In the genomic region with DNA sequence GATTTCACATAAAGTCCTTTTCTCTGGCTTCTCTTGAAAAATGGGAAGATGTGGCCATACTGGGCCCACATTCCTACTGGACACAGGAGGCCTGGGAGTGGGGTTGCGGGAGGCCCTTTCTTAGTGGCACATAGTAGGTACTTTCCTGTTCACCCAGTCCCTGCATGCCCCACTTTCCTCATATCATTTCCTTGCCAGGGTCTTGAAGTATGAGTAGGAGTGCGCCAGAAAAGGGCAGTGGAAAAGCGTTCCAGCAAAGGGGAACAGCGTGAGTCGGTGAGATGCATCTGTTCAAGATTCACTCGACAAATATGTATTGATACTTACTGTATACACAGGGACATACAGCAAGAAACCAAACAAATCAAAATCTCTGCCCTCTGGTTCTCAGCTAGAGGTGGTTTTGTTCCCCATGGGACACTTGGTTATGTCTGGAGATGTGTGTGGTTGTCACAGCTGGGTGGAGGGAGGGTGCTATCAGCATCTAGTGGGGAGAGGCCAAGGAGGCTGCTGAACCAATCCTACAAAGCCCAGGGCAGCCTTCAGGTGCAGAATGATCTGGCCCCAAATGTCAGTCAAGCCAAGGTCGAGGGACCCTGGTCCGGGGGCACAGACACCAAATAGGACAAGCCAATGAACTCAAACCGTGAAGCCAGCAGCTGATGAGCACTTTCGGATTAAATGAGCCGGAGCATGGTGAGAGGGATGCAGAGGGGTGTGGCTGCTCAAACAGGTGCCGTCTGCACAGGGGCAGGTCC, we compare ENCODE assay signal across 24 cellular contexts.
A peak's percentile ranks its signal among the peaks of the same experiment; 100 is the strongest.
DNase-seq lines count a peak whose midpoint lies in the region; ATAC-seq and TF ChIP-seq lines count a peak whose summit lies in the region.
"Had no signal": no experiment of that assay in that cellular context is flagged by ENCODE, and none has a peak within 500 bp of the region (broad histone marks: within the 10 kb centered on the region; RNA-seq: fewer than 3 reads in every experiment).

No MANE protein-coding gene starts in this region.

- peaks cover 50 to 70% of the 10 kb centered on the region in 2 donors for H3K27me3 Mint-ChIP-seq in stimulated activated naive B cell treated with anti-CD40 and anti-IgM and Interleukin-4, amounts not matched to agents 10 μg/mL and 1 μg/mL and 100 μg/mL, for 72 hours

- intact Hi-C loops in cardiac septum (cut with DNase I): no loop called here
- intact Hi-C loops in right cardiac atrium (cut with DNase I): no loop called here

- H3K4me3 Mint-ChIP-seq in stimulated activated naive B cell treated with anti-CD40 and anti-IgM and Interleukin-4, amounts not matched to agents 10 μg/mL and 1 μg/mL and 100 μg/mL, for 72 hours: no peak overlapping the region
- H3K4me3 Mint-ChIP-seq: activated T-helper 1 cell treated with anti-CD3 and anti-CD28 coated beads, Interleukin-12 subunit alpha, Interleukin-12 subunit beta, Interleukin-2, Interleukin-4 antibody, amounts not matched to agents 30 ng/mL and 10 ng/mL and 1 ng/mL, durations not matched to agents 14 hours and 24 hours and 36 hours; naive thymus-derived CD4-positive, alpha-beta T cell; T-helper 17 cell had no signal

- H3K27ac ChIP-seq in right cardiac atrium (ENCODE audit: low read length) (no peak overlapping the region), coronary artery (no peak overlapping the region)
- H3K27ac ChIP-seq: adrenal gland, cardiac muscle cell, foreskin keratinocyte, hepatocyte, PC-9, stomach, VCaP had no signal

- no peaks in the 10 kb centered on the region for H3K36me3 Mint-ChIP-seq in stimulated activated naive B cell treated with anti-CD40 and anti-IgM and Interleukin-4, amounts not matched to agents 10 μg/mL and 1 μg/mL and 100 μg/mL, for 72 hours
- H3K36me3 Mint-ChIP-seq: naive thymus-derived CD4-positive, alpha-beta T cell had no signal

- WGBS in right cardiac atrium: 95% methylated on average over 12 of the region's 12 CpGs

- H3K4me3 ChIP-seq in right cardiac atrium (ENCODE audit: low read length) (no peak overlapping the region), coronary artery (no peak overlapping the region)
- H3K4me3 ChIP-seq: adrenal gland, cardiac muscle cell, hepatocyte, lung, PC-9, stomach had no signal

- DNase-seq in cardiac septum (ENCODE audit: low spot score): peak; percentile 66
- no peak for DNase-seq in right cardiac atrium
- DNase-seq in NAMALWA (ENCODE audit: low spot score): peak; percentile 37
- peak; percentile 4 for DNase-seq in NCI-H774 (lab: John Stamatoyannopoulos, UW)
- DNase-seq in stimulated activated naive B cell treated with anti-CD40 and anti-IgM and Interleukin-4, amounts not matched to agents 10 μg/mL and 1 μg/mL and 100 μg/mL, for 72 hours: no peak
- DNase-seq in AG20443 (ENCODE audit: low spot score): no peak
- DNase-seq in NCI-H524 (lab: John Stamatoyannopoulos, UW): no peak
- no peak for DNase-seq in coronary artery (ENCODE audit: low spot score)
- DNase-seq: adrenal gland; foreskin keratinocyte; naive thymus-derived CD4-positive, alpha-beta T cell; NCI-H1694; NCI-H748 treated with DMSO at 0.1 percent for 48 hours; PC-9; SIG-M5; stimulated activated CD4-positive, alpha-beta T cell treated with anti-CD3 and anti-CD28 coated beads, Interleukin-1b, Interleukin-23, amount 100 ng/mL, for 48 hours; stomach; T-helper 17 cell; trophoblast cell had no signal

- no peak overlapping the region for H3K27ac Mint-ChIP-seq in stimulated activated naive B cell treated with anti-CD40 and anti-IgM and Interleukin-4, amounts not matched to agents 10 μg/mL and 1 μg/mL and 100 μg/mL, for 72 hours
- H3K27ac Mint-ChIP-seq: T-helper 17 cell had no signal

- H3K9me3 Mint-ChIP-seq in stimulated activated naive B cell treated with anti-CD40 and anti-IgM and Interleukin-4, amounts not matched to agents 10 μg/mL and 1 μg/mL and 100 μg/mL, for 72 hours: no peaks in the 10 kb centered on the region
- H3K9me3 Mint-ChIP-seq: activated T-helper 1 cell treated with anti-CD3 and anti-CD28 coated beads, Interleukin-12 subunit alpha, Interleukin-12 subunit beta, Interleukin-2, Interleukin-4 antibody, amounts not matched to agents 30 ng/mL and 10 ng/mL and 1 ng/mL, durations not matched to agents 14 hours and 24 hours and 36 hours had no signal

- H3K27me3 ChIP-seq in right cardiac atrium (ENCODE audit: control insufficient read depth, insufficient read depth): no peaks in the 10 kb centered on the region
- H3K27me3 ChIP-seq: adrenal gland, cardiac muscle cell, foreskin keratinocyte, hepatocyte, stomach had no signal

- no peak for TF ChIP-seq CTCF in coronary artery (IDR thresholded peaks at IDR 0.05)

- H3K4me1 Mint-ChIP-seq in stimulated activated naive B cell treated with anti-CD40 and anti-IgM and Interleukin-4, amounts not matched to agents 10 μg/mL and 1 μg/mL and 100 μg/mL, for 72 hours: peaks cover 45 to 58% of the 10 kb centered on the region in 2 donors

- no peak for ATAC-seq in right cardiac atrium
- ATAC-seq in stimulated activated naive B cell treated with anti-CD40 and anti-IgM and Interleukin-4, amounts not matched to agents 10 μg/mL and 1 μg/mL and 100 μg/mL, for 72 hours (replicated peaks): peak; percentile 36 to 38
- ATAC-seq: foreskin keratinocyte; naive thymus-derived CD4-positive, alpha-beta T cell; T-helper 17 cell had no signal

- peaks cover 15% of the 10 kb centered on the region for H3K4me1 ChIP-seq in right cardiac atrium (ENCODE audit: control insufficient read depth, insufficient read depth, low read length)
- H3K4me1 ChIP-seq: foreskin keratinocyte had no signal

- no peaks in the 10 kb centered on the region for H3K9me3 ChIP-seq in right cardiac atrium (ENCODE audit: control insufficient read depth, low read length)
- H3K9me3 ChIP-seq: adrenal gland, stomach had no signal

Comparison
In these comparisons a context has a peak if more than half of its experiments do, and no peak if none do; other contexts are left out.
1. DNase-seq: peak in cardiac septum (single experiment), NAMALWA (single experiment) and NCI-H774 (single experiment); none in right cardiac atrium (0 of 3), stimulated activated naive B cell treated with anti-CD40 and anti-IgM and Interleukin-4, amounts not matched to agents 10 μg/mL and 1 μg/mL and 100 μg/mL, for 72 hours (single experiment), AG20443 (single experiment), NCI-H524 (0 of 2) and coronary artery (single experiment).
2. ATAC-seq: peak in stimulated activated naive B cell treated with anti-CD40 and anti-IgM and Interleukin-4, amounts not matched to agents 10 μg/mL and 1 μg/mL and 100 μg/mL, for 72 hours (2 of 2); none in right cardiac atrium (0 of 2).